9 cellular contexts compared by ENCODE assay signal in genomic region chr11:111454561-111455192, GRCh38. TPM values are rescaled to one million over a fixed set of nuclear protein-coding genes. Genes with fewer than 3 reads are reported as not detected.
A peak's percentile ranks its signal among the peaks of the same experiment; 100 is the strongest.
DNase-seq lines count a peak whose midpoint lies in the region; ATAC-seq and TF ChIP-seq lines count a peak whose summit lies in the region.
"Had no signal": no experiment of that assay in that cellular context is flagged by ENCODE, and none has a peak within 500 bp of the region (broad histone marks: within the 10 kb centered on the region; RNA-seq: fewer than 3 reads in every experiment).

No MANE protein-coding gene starts in this region.

- H3K4me3 Mint-ChIP-seq in activated CD4-positive, alpha-beta T cell treated with anti-CD3 and anti-CD28 coated beads for 36 hours, result no peak overlapping the region
- H3K4me3 Mint-ChIP-seq: activated naive CD4-positive, alpha-beta T cell treated with anti-CD3 and anti-CD28 coated beads, Interleukin-2, amount 50 U/mL, for 24 hours had no signal

- peak; percentile 93 for ATAC-seq in activated CD4-positive, alpha-beta T cell treated with anti-CD3 and anti-CD28 coated beads for 36 hours
- ATAC-seq in mucosa of descending colon (peak; percentile 62), HG03457 (IDR thresholded peaks at IDR 0.05; ENCODE audit: unreplicated experiment) (no peak)

- no peaks in the 10 kb centered on the region for H3K4me1 Mint-ChIP-seq in activated CD4-positive, alpha-beta T cell treated with anti-CD3 and anti-CD28 coated beads for 36 hours
- H3K4me1 Mint-ChIP-seq: activated naive CD4-positive, alpha-beta T cell treated with anti-CD3 and anti-CD28 coated beads, Interleukin-2, amount 50 U/mL, for 24 hours had no signal

- TF ChIP-seq CTCF in GM10248 (IDR thresholded peaks at IDR 0.05; ENCODE audit: control extremely low read depth, extremely low read depth, low read depth, missing control alignments), result peak; percentile 11
- no peak for TF ChIP-seq CTCF in mucosa of descending colon (IDR thresholded peaks at IDR 0.05)
- TF ChIP-seq CTCF in transverse colon (IDR thresholded peaks at IDR 0.05), result peak in 3 of 5 experiments; percentile 25 to 37 (median 33)
- peak in 1 of 6 experiments; percentile 17 for TF ChIP-seq CTCF in Peyer's patch (IDR thresholded peaks at IDR 0.05)

- no peaks in the 10 kb centered on the region for H3K36me3 Mint-ChIP-seq in activated CD4-positive, alpha-beta T cell treated with anti-CD3 and anti-CD28 coated beads for 36 hours (ENCODE audit: low read depth)
- H3K36me3 Mint-ChIP-seq: activated naive CD4-positive, alpha-beta T cell treated with anti-CD3 and anti-CD28 coated beads, Interleukin-2, amount 50 U/mL, for 24 hours had no signal

- H3K27ac ChIP-seq in transverse colon (no peak overlapping the region), Peyer's patch (no peak overlapping the region)

- in situ Hi-C loops in transverse colon (cut with MboI; ENCODE audit: low pct_ligation_motif_present in 1 of 4, low pct_unique_long_range_greater_than_20kb in 1 of 4, low sequenced_read_pairs in 3 of 4), result loop anchor here in 1 of 4 donors (25.0 kb wide), 1 partner anchor 992 kb away; no protein-coding TSS in a partner anchor

- no peak overlapping the region for H3K27ac Mint-ChIP-seq in activated CD4-positive, alpha-beta T cell treated with anti-CD3 and anti-CD28 coated beads for 36 hours
- H3K27ac Mint-ChIP-seq: activated naive CD4-positive, alpha-beta T cell treated with anti-CD3 and anti-CD28 coated beads, Interleukin-2, amount 50 U/mL, for 24 hours had no signal

- CTCF ChIA-PET in GM10248 (lab: Yijun Ruan, JAX), result interaction anchor here (0.9 to 4.9 kb wide), 13 partner anchors 8 to 171 kb away, joined by 3 to 27 read pairs (median 4); no protein-coding TSS in a partner anchor
- CTCF ChIA-PET in activated CD4-positive, alpha-beta T cell treated with anti-CD3 and anti-CD28 coated beads for 36 hours (lab: Charles Lee), result interaction anchor here (0.5 to 2.2 kb wide), 17 partner anchors 8 to 387 kb away, joined by 3 to 10 read pairs (median 4); no protein-coding TSS in a partner anchor

- intact Hi-C loops in activated CD4-positive, alpha-beta T cell treated with anti-CD3 and anti-CD28 coated beads for 36 hours (cut with DNase I, micrococcal nuclease), result loop anchor here (1.0 to 5.0 kb wide), 5 partner anchors 78 to 387 kb away; no protein-coding TSS in a partner anchor
- intact Hi-C loops in mucosa of descending colon (cut with DNase I, micrococcal nuclease), result no loop called here
- intact Hi-C loops in transverse colon (cut with DNase I; ENCODE audit: low total_unique reads), result no loop called here

- no peak for TF ChIP-seq EP300 in transverse colon (IDR thresholded peaks at IDR 0.05; ENCODE audit: low read depth)

- no peaks in the 10 kb centered on the region for H3K4me1 ChIP-seq in mucosa of descending colon (ENCODE audit: low read depth)
- H3K4me1 ChIP-seq in transverse colon, result no peaks in the 10 kb centered on the region
- H3K4me1 ChIP-seq in Peyer's patch, result no peaks in the 10 kb centered on the region

- TF ChIP-seq POLR2A in transverse colon (IDR thresholded peaks at IDR 0.05), result no peak
- TF ChIP-seq POLR2A in Peyer's patch (IDR thresholded peaks at IDR 0.05), result no peak

- POLR2A ChIA-PET in GM10248 (lab: Yijun Ruan, JAX), result no interaction called here
- POLR2A ChIA-PET in activated CD4-positive, alpha-beta T cell treated with anti-CD3 and anti-CD28 coated beads for 36 hours (lab: Charles Lee), result no interaction called here

- H3K36me3 ChIP-seq in mucosa of descending colon (ENCODE audit: low read depth) (no peaks in the 10 kb centered on the region), transverse colon (no peaks in the 10 kb centered on the region), Peyer's patch (no peaks in the 10 kb centered on the region)

- H3K4me3 ChIP-seq in mucosa of descending colon, result no peak overlapping the region
- H3K4me3 ChIP-seq in transverse colon, result no peak overlapping the region
- H3K4me3 ChIP-seq in Peyer's patch, result no peak overlapping the region

- H3K27me3 ChIP-seq in transverse colon (peaks cover 11% of the 10 kb centered on the region), Peyer's patch (no peaks in the 10 kb centered on the region)

- peaks cover 4% of the 10 kb centered on the region for H3K27me3 Mint-ChIP-seq in activated CD4-positive, alpha-beta T cell treated with anti-CD3 and anti-CD28 coated beads for 36 hours

- no peaks in the 10 kb centered on the region for H3K9me3 Mint-ChIP-seq in activated CD4-positive, alpha-beta T cell treated with anti-CD3 and anti-CD28 coated beads for 36 hours (ENCODE audit: low read depth)
- H3K9me3 Mint-ChIP-seq: activated naive CD4-positive, alpha-beta T cell treated with anti-CD3 and anti-CD28 coated beads, Interleukin-2, amount 50 U/mL, for 24 hours had no signal

- H3K9me3 ChIP-seq in mucosa of descending colon (no peaks in the 10 kb centered on the region), transverse colon (no peaks in the 10 kb centered on the region), Peyer's patch (no peaks in the 10 kb centered on the region)

- DNase-seq in GM10248 (ENCODE audit: extremely low spot score) (peak; percentile 64), MV-4-11 (lab: John Stamatoyannopoulos, UW) (peak; percentile 17), mucosa of descending colon (peak in 2 of 3 donors; percentile 53 to 59), transverse colon (peak; percentile 46), Peyer's patch (no peak)
- DNase-seq in activated CD4-positive, alpha-beta T cell treated with anti-CD3 and anti-CD28 coated beads for 36 hours, result peak; percentile 88
- peak; percentile 31 for DNase-seq in effector CD8-positive, alpha-beta T cell (lab: John Stamatoyannopoulos, UW)

- WGBS in transverse colon (ENCODE audit: low coverage in 1 of 2), 2 donors, result 50 to 75% methylated on average over 2 to 11 of the region's 11 CpGs

RNA-seq across cellular contexts. Expression of gene BTG4, which starts 57.5 kb away (rescaled TPM):
- not detected for total RNA-seq in activated CD4-positive, alpha-beta T cell treated with anti-CD3 and anti-CD28 coated beads for 36 hours
- total RNA-seq in mucosa of descending colon (not detected), transverse colon (not detected), Peyer's patch (not detected)

RNA-seq across cellular contexts. Expression of gene HOATZ, which starts 59.9 kb away (rescaled TPM):
- not detected for total RNA-seq in activated CD4-positive, alpha-beta T cell treated with anti-CD3 and anti-CD28 coated beads for 36 hours
- total RNA-seq in mucosa of descending colon, result not detected
- total RNA-seq in transverse colon, result not detected
- total RNA-seq in Peyer's patch, result not detected

Comparison
In these comparisons a context has a peak if more than half of its experiments do, and no peak if none do; other contexts are left out.
1. DNase-seq: peak in GM10248 (single experiment), MV-4-11 (single experiment), activated CD4-positive, alpha-beta T cell treated with anti-CD3 and anti-CD28 coated beads for 36 hours (single experiment), effector CD8-positive, alpha-beta T cell (single experiment), mucosa of descending colon (2 of 3) and transverse colon (single experiment); none in Peyer's patch (0 of 3).
2. intact Hi-C loops: an anchor here in activated CD4-positive, alpha-beta T cell treated with anti-CD3 and anti-CD28 coated beads for 36 hours (1.0 to 5.0 kb wide); none called in mucosa of descending colon and transverse colon.